Comparison of ENCODE assay signal across 14 cellular contexts in the genomic region with DNA sequence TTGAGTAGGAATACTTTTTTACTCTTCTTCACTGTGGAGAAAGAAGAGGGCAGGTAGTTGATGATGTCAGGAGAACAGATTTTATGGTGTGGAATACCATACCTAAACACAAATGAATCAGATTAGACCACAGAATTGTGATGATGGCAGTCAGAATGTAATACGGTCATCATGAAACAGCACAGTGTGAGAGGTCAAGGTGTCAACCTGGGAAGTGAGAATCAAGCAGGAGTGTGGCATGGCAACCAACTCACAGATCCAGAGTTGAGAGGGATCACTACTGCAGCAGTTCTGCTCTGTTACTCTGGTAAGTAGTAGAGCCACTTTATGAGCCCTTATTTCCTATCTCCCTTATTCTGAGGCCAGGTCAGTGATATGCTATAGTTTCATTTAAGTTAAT. TPM values are rescaled to one million over a fixed set of nuclear protein-coding genes. Genes with fewer than 3 reads are reported as not detected.
DNase-seq lines count a peak whose midpoint lies in the region; ATAC-seq, FAIRE-seq and TF ChIP-seq lines count a peak whose summit lies in the region.
"Had no signal": no experiment of that assay in that cellular context is flagged by ENCODE, and none has a peak within 500 bp of the region (broad histone marks: within the 10 kb centered on the region; RNA-seq: fewer than 3 reads in every experiment).

No MANE protein-coding gene starts in this region.

- H3K4me1 Mint-ChIP-seq in MCF 10A (ENCODE audit: insufficient read depth, unreplicated experiment) (no peaks in the 10 kb centered on the region), astrocyte (ENCODE audit: low read depth, unreplicated experiment) (peaks cover 7% of the 10 kb centered on the region)
- peaks cover 0 to 2% of the 10 kb centered on the region in 2 donors for H3K4me1 Mint-ChIP-seq in stimulated activated naive B cell treated with anti-CD40 and anti-IgM and Interleukin-4, amounts not matched to agents 10 μg/mL and 1 μg/mL and 100 μg/mL, for 72 hours
- peaks cover 3% of the 10 kb centered on the region for H3K4me1 Mint-ChIP-seq in T-helper 2 cell treated with Interferon-gamma antibody and Interleukin-4, amounts not matched to agents 5 μg/mL and 100 μg/mL, for 36 hours (ENCODE audit: low read depth)

- peaks cover 54% of the 10 kb centered on the region for H3F3A ChIP-seq in SK-N-SH (replicated peaks; ENCODE audit: insufficient read depth)

- H3K4me3 ChIP-seq in breast epithelium (no peak overlapping the region), astrocyte (ENCODE audit: insufficient read depth, low read depth, low read length) (no peak overlapping the region), SK-N-SH (ENCODE audit: low read depth in 2 of 2, low read length in 1 of 2) (no peak overlapping the region)
- H3K4me3 ChIP-seq: colonic mucosa, SJCRH30, thoracic aorta had no signal

- no peaks in the 10 kb centered on the region for H3K9me2 ChIP-seq in SK-N-SH

- H3K4me1 ChIP-seq in breast epithelium (no peaks in the 10 kb centered on the region), astrocyte (ENCODE audit: insufficient read depth, low read length) (no peaks in the 10 kb centered on the region), SK-N-SH (ENCODE audit: control insufficient read depth in 1 of 2, insufficient read depth in 2 of 2, low read depth in 1 of 2, low read length in 1 of 2) (peaks cover 0 to 10% of the 10 kb centered on the region in 2 experiments; a peak in 2 of 4 replicates)
- H3K4me1 ChIP-seq: colonic mucosa, SJCRH30 had no signal

- CTCF ChIA-PET in MCF 10A (lab: Yijun Ruan, JAX) = interaction anchor here (0.7 kb wide), 1 partner anchor 1338 kb away, joined by 4 read pairs; no protein-coding TSS in a partner anchor
- CTCF ChIA-PET in SK-N-SH (lab: Yijun Ruan, JAX) = no interaction called here

- no peaks in the 10 kb centered on the region for H3K79me2 ChIP-seq in astrocyte (ENCODE audit: insufficient read depth, low read length)
- H3K79me2 ChIP-seq in SK-N-SH (ENCODE audit: insufficient read depth) = no peaks in the 10 kb centered on the region

- H3K27me3 Mint-ChIP-seq in MCF 10A (ENCODE audit: insufficient read depth, unreplicated experiment) (no peaks in the 10 kb centered on the region), astrocyte (ENCODE audit: low read depth, unreplicated experiment) (no peaks in the 10 kb centered on the region)
- H3K27me3 Mint-ChIP-seq in stimulated activated naive B cell treated with anti-CD40 and anti-IgM and Interleukin-4, amounts not matched to agents 10 μg/mL and 1 μg/mL and 100 μg/mL, for 72 hours = no peaks in the 10 kb centered on the region
- no peaks in the 10 kb centered on the region for H3K27me3 Mint-ChIP-seq in T-helper 2 cell treated with Interferon-gamma antibody and Interleukin-4, amounts not matched to agents 5 μg/mL and 100 μg/mL, for 36 hours (ENCODE audit: low read depth)

- POLR2A ChIA-PET in MCF 10A (lab: Yijun Ruan, JAX) (no interaction called here), SK-N-SH (lab: Yijun Ruan, JAX) (no interaction called here)

- no peak for DNase-seq in MCF 10A (ENCODE audit: unreplicated experiment)
- DNase-seq in breast epithelium (ENCODE audit: low spot score in 2 of 2) = no peak
- DNase-seq in astrocyte (ENCODE audit: low read depth) = peak; percentile 48
- no peak for DNase-seq in stimulated activated naive B cell treated with anti-CD40 and anti-IgM and Interleukin-4, amounts not matched to agents 10 μg/mL and 1 μg/mL and 100 μg/mL, for 72 hours
- no peak for DNase-seq in SK-N-SH
- no peak for DNase-seq in T-helper 2 cell treated with Interferon-gamma antibody and Interleukin-4, amounts not matched to agents 5 μg/mL and 100 μg/mL, for 36 hours (ENCODE audit: low spot score)
- DNase-seq in DMS79 (lab: John Stamatoyannopoulos, UW) = no peak
- DNase-seq: colonic mucosa, NCI-H1105, NCI-H226, SJCRH30 had no signal

- peaks cover 6% of the 10 kb centered on the region for H4K20me1 ChIP-seq in astrocyte (ENCODE audit: insufficient read depth, low read length)
- H4K20me1 ChIP-seq in SK-N-SH (ENCODE audit: insufficient read depth) = no peaks in the 10 kb centered on the region

- no peak overlapping the region for H3K27ac ChIP-seq in breast epithelium
- no peak overlapping the region for H3K27ac ChIP-seq in astrocyte (ENCODE audit: low read depth, low read length)
- H3K27ac ChIP-seq in SK-N-SH (ENCODE audit: low read depth in 2 of 2, low read length in 1 of 2) = no peak overlapping the region
- H3K27ac ChIP-seq: colonic mucosa, SJCRH30, thoracic aorta had no signal

- no peak for FAIRE-seq in astrocyte (lab: Jason Lieb, UNC)
- FAIRE-seq: keratinocyte had no signal

- peak overlapping the region; percentile 31 for H3K27ac Mint-ChIP-seq in MCF 10A (ENCODE audit: low read depth, unreplicated experiment)
- H3K27ac Mint-ChIP-seq in astrocyte (ENCODE audit: unreplicated experiment) = no peak overlapping the region
- H3K27ac Mint-ChIP-seq in stimulated activated naive B cell treated with anti-CD40 and anti-IgM and Interleukin-4, amounts not matched to agents 10 μg/mL and 1 μg/mL and 100 μg/mL, for 72 hours = no peak overlapping the region
- no peak overlapping the region for H3K27ac Mint-ChIP-seq in T-helper 2 cell treated with Interferon-gamma antibody and Interleukin-4, amounts not matched to agents 5 μg/mL and 100 μg/mL, for 36 hours

- H3K4me2 ChIP-seq in astrocyte (ENCODE audit: low read length) = no peak overlapping the region
- no peak overlapping the region for H3K4me2 ChIP-seq in SK-N-SH

- TF ChIP-seq RAD21 in SK-N-SH (IDR thresholded peaks at IDR 0.05; ENCODE audit: low read length) = no peak

- intact Hi-C loops in MCF 10A (cut with micrococcal nuclease) (no loop called here), breast epithelium (cut with DNase I; ENCODE audit: low total_unique reads) (no loop called here)

- H2AFZ ChIP-seq in astrocyte (ENCODE audit: low read depth, low read length) = no peak overlapping the region
- no peak overlapping the region for H2AFZ ChIP-seq in SK-N-SH (ENCODE audit: low read depth)

- H3K4me3 Mint-ChIP-seq in MCF 10A (ENCODE audit: unreplicated experiment) (no peak overlapping the region), astrocyte (ENCODE audit: unreplicated experiment) (no peak overlapping the region)
- H3K4me3 Mint-ChIP-seq in stimulated activated naive B cell treated with anti-CD40 and anti-IgM and Interleukin-4, amounts not matched to agents 10 μg/mL and 1 μg/mL and 100 μg/mL, for 72 hours = no peak overlapping the region
- H3K4me3 Mint-ChIP-seq in T-helper 2 cell treated with Interferon-gamma antibody and Interleukin-4, amounts not matched to agents 5 μg/mL and 100 μg/mL, for 36 hours = no peak overlapping the region

- peak; percentile 52 for ATAC-seq in HG02642 (IDR thresholded peaks at IDR 0.05; ENCODE audit: poor library complexity, unreplicated experiment)
- ATAC-seq in stimulated activated naive B cell treated with anti-CD40 and anti-IgM and Interleukin-4, amounts not matched to agents 10 μg/mL and 1 μg/mL and 100 μg/mL, for 72 hours (replicated peaks) = peak; percentile 36 to 60

- H3K36me3 ChIP-seq in breast epithelium (peaks cover 2% of the 10 kb centered on the region), astrocyte (ENCODE audit: insufficient read depth, low read length) (peaks cover 14% of the 10 kb centered on the region), SK-N-SH (replicated peaks in 1 of 2; ENCODE audit: control insufficient read depth in 1 of 2, insufficient read depth in 2 of 2, low read length in 1 of 2) (peaks cover 44 to 51% of the 10 kb centered on the region in 2 experiments)
- H3K36me3 ChIP-seq: colonic mucosa had no signal

- no peak overlapping the region for H3K9ac ChIP-seq in astrocyte (ENCODE audit: low read length)
- no peak overlapping the region for H3K9ac ChIP-seq in SK-N-SH

- no peak for TF ChIP-seq POLR2A in breast epithelium (IDR thresholded peaks at IDR 0.05)

- H3K9me3 ChIP-seq in breast epithelium (no peaks in the 10 kb centered on the region), astrocyte (ENCODE audit: insufficient read depth, low read depth, low read length) (no peaks in the 10 kb centered on the region), SK-N-SH (no peaks in the 10 kb centered on the region)
- H3K9me3 ChIP-seq: colonic mucosa, SJCRH30, thoracic aorta had no signal

- no peaks in the 10 kb centered on the region for H3K27me3 ChIP-seq in breast epithelium
- no peaks in the 10 kb centered on the region for H3K27me3 ChIP-seq in astrocyte (ENCODE audit: insufficient read depth, low read length)
- H3K27me3 ChIP-seq in SK-N-SH (ENCODE audit: insufficient read depth) = no peaks in the 10 kb centered on the region
- H3K27me3 ChIP-seq: colonic mucosa, SJCRH30 had no signal

- TF ChIP-seq CTCF in MCF 10A (IDR thresholded peaks at IDR 0.05; ENCODE audit: unreplicated experiment) = no peak
- no peak for TF ChIP-seq CTCF in breast epithelium (IDR thresholded peaks at IDR 0.05)
- TF ChIP-seq CTCF in astrocyte (IDR thresholded peaks at IDR 0.05; ENCODE audit: insufficient read depth, low read depth, low read length) = no peak
- TF ChIP-seq CTCF in SK-N-SH (IDR thresholded peaks at IDR 0.05) = no peak

- no TSS peak for BruUV-seq in MCF 10A (replicated peaks; lab: Mats Ljungman, UMichigan)

- H3K36me3 Mint-ChIP-seq in MCF 10A (ENCODE audit: insufficient read depth, unreplicated experiment) (peaks cover 64% of the 10 kb centered on the region), astrocyte (ENCODE audit: low read depth, unreplicated experiment) (peaks cover 10% of the 10 kb centered on the region)
- H3K36me3 Mint-ChIP-seq in stimulated activated naive B cell treated with anti-CD40 and anti-IgM and Interleukin-4, amounts not matched to agents 10 μg/mL and 1 μg/mL and 100 μg/mL, for 72 hours = peaks cover 17 to 53% of the 10 kb centered on the region in 2 donors
- H3K36me3 Mint-ChIP-seq in T-helper 2 cell treated with Interferon-gamma antibody and Interleukin-4, amounts not matched to agents 5 μg/mL and 100 μg/mL, for 36 hours (ENCODE audit: low read depth) = peaks cover 23% of the 10 kb centered on the region

- no peak for TF ChIP-seq EP300 in SK-N-SH (IDR thresholded peaks at IDR 0.05; ENCODE audit: borderline replicate concordance in 1 of 2, low read depth in 1 of 2, low read length in 1 of 2)

- H3K9me3 Mint-ChIP-seq in MCF 10A (ENCODE audit: unreplicated experiment) (no peaks in the 10 kb centered on the region), astrocyte (ENCODE audit: unreplicated experiment) (no peaks in the 10 kb centered on the region)
- H3K9me3 Mint-ChIP-seq in stimulated activated naive B cell treated with anti-CD40 and anti-IgM and Interleukin-4, amounts not matched to agents 10 μg/mL and 1 μg/mL and 100 μg/mL, for 72 hours = no peaks in the 10 kb centered on the region
- H3K9me3 Mint-ChIP-seq in T-helper 2 cell treated with Interferon-gamma antibody and Interleukin-4, amounts not matched to agents 5 μg/mL and 100 μg/mL, for 36 hours = no peaks in the 10 kb centered on the region

- 94% methylated on average over 1 of the region's 1 CpG for WGBS in SK-N-SH (ENCODE audit: low lambda C conversion rate)

TF ChIP-seq in SK-N-SH, 30 proteins besides CTCF, POLR2A, EP300 and RAD21 (continues in another document):
- no peak for TF ChIP-seq GATA2 (CRISPR knock-in tag; IDR thresholded peaks at IDR 0.05)
- TF ChIP-seq TEAD4 (IDR thresholded peaks at IDR 0.05; ENCODE audit: borderline replicate concordance, insufficient read depth) = no peak

RNA-seq across cellular contexts. Expression of a gene that starts 27.7 kb away (rescaled TPM):
- total RNA-seq in MCF 10A (2022) (32.6 and 32.8 TPM in 2 replicates), breast epithelium (10 to 100 TPM; 39.4 to 72.4 (median 42.0) TPM), astrocyte (32.9 and 35.2 TPM in 2 replicates)
- polyA plus RNA-seq in SK-N-SH (2012; rRNA removed) = 11.0 and 16.3 TPM in 2 replicates
- polyA plus RNA-seq in SK-N-SH (2012; cell fraction: cytosol; rRNA removed) = 19.7 and 26.7 TPM in 2 replicates
- 5.0 and 13.5 TPM in 2 replicates for polyA plus RNA-seq in SK-N-SH (2012; cell fraction: nucleus; rRNA removed)
